Comparison of ENCODE assay signal across 4 cellular contexts in genomic region chr5:154835701-154836052, GRCh38. TPM values are rescaled to one million over a fixed set of nuclear protein-coding genes. Genes with fewer than 3 reads are reported as not detected.
"Had no signal": no experiment of that assay in that cellular context is flagged by ENCODE, and none has a peak within 500 bp of the region (broad histone marks: within the 10 kb centered on the region; RNA-seq: fewer than 3 reads in every experiment).

No MANE protein-coding gene starts in this region.

RNA-seq across cellular contexts. Expression of gene FAXDC2, which starts 14.7 kb away (rescaled TPM):
- total RNA-seq: activated CD4-positive, alpha-beta memory T cell treated with anti-CD3 and anti-CD28 coated beads for 36 hours; activated CD8-positive, alpha-beta memory T cell treated with anti-CD3 and anti-CD28 coated beads, Interleukin-2, amount 10 ng/mL, durations not matched to agents 7 days and 5 days; activated naive CD4-positive, alpha-beta T cell treated with anti-CD3 and anti-CD28 coated beads for 36 hours; activated T-helper 2 cell treated with anti-CD3 and anti-CD28 coated beads, Interferon-gamma antibody, Interleukin-2, Interleukin-4, amounts not matched to agents 10 μg/mL and 5 μg/mL and 100 μg/mL, durations not matched to agents 14 hours and 24 hours and 36 hours had no signal
